In the genomic region with DNA sequence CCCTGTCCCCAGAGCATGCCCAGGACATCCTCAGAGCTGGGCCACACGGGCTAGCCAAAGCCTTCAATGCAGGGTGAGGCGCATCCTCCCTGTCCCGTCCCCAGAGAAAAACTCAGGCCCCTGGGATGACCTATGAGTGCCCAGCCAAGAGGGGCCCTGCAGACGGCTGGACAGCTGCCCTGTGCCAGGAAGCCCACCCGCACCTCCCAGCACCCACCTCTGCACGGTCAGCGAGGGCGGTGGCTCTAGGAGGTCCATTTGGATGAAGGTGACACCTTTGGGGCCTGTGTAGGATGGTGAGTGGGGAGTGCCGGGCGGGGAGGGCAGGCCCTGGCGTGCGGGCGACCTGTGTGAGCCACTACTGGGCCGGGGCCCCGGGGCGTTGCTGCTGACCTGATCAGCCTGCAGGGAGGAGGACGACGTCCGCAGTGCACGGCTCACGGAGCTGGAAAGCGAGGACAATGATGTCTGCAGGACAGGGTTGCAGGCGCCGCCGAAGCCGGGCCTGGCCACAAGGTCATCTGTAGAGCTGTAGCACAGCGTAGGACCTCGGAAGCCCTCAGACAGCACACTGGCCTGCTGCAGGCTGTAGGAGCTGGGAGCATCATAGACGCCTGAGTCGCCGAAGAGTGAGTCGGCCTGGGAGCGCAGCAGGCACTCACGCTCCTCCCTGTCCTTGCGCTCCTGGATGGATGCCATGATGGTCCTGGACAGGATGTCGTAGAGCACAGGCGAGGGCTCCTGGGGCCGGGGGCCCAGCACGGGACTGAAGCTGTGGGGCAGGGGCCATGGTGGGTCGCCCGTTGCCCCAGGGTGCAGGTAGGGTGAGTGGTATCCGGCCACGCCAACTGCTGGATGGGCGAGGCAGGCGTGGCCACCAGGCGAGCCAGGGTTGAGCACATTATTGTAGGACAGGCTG, we compare ENCODE assay signal across 11 cellular contexts.
DNase-seq lines count a peak whose midpoint lies in the region; FAIRE-seq and TF ChIP-seq lines count a peak whose summit lies in the region.
"Had no signal": no experiment of that assay in that cellular context is flagged by ENCODE, and none has a peak within 500 bp of the region (broad histone marks: within the 10 kb centered on the region; RNA-seq: fewer than 3 reads in every experiment).

No MANE protein-coding gene starts in this region.

- H2BK12ac ChIP-seq in neuronal stem cell (ENCODE audit: low read length), result peak overlapping the region; percentile 63

- no peaks in the 10 kb centered on the region for H3K79me1 ChIP-seq in neuronal stem cell (ENCODE audit: low read depth, low read length)

- H3K4me3 ChIP-seq in H7 (ENCODE audit: insufficient read depth, low read depth, low read length) (no peak overlapping the region), bronchial epithelial cell (ENCODE audit: low read depth, low read length) (no peak overlapping the region), neuronal stem cell (ENCODE audit: low read length in 2 of 2) (no peak overlapping the region), transverse colon (no peak overlapping the region)

- H3K27ac Mint-ChIP-seq in type B pancreatic cell, result no peak overlapping the region
- H3K27ac Mint-ChIP-seq: IgD-negative memory B cell had no signal

- H3K4me2 ChIP-seq in neuronal stem cell (ENCODE audit: insufficient read depth, low read length, poor library complexity, severe bottlenecking), result no peak overlapping the region

- H3K4me1 Mint-ChIP-seq in type B pancreatic cell (ENCODE audit: unreplicated experiment), result no peaks in the 10 kb centered on the region

- no peak overlapping the region for H4K91ac ChIP-seq in neuronal stem cell (ENCODE audit: low read depth, low read length, poor library complexity)

- H3K27me3 ChIP-seq in H7 (ENCODE audit: control insufficient read depth, insufficient read depth, low read length) (no peaks in the 10 kb centered on the region), bronchial epithelial cell (ENCODE audit: control insufficient read depth, insufficient read depth, low read length) (no peaks in the 10 kb centered on the region), neuronal stem cell (ENCODE audit: control insufficient read depth in 3 of 3, insufficient read depth in 3 of 3, low read depth in 1 of 3, low read length in 3 of 3) (no peaks in the 10 kb centered on the region), transverse colon (peaks cover 13% of the 10 kb centered on the region)

- H2AK5ac ChIP-seq in neuronal stem cell (ENCODE audit: low read depth, low read length), result no peak overlapping the region

- no peak for TF ChIP-seq CTCF in bronchial epithelial cell (IDR thresholded peaks at IDR 0.05; ENCODE audit: insufficient read depth, low read length, severe bottlenecking)
- no peak for TF ChIP-seq CTCF in type B pancreatic cell (conservative IDR thresholded peaks at IDR 0.05)
- TF ChIP-seq CTCF in transverse colon (IDR thresholded peaks at IDR 0.05), result no peak

- no CpG with 5 or more reads among the region's 46 CpGs for WGBS in neuronal stem cell (ENCODE audit: extremely low coverage in 2 of 2, insufficient read length in 2 of 2, insufficient replicate concordance in 1 of 2), 2 donors
- WGBS in transverse colon (ENCODE audit: low coverage in 1 of 2), 2 donors, result 91% methylated on average over 46 of the region's 46 CpGs; no CpG with 5 or more reads in 1 of the 2 donors

- H2BK15ac ChIP-seq in neuronal stem cell (ENCODE audit: low read length), result no peak overlapping the region

- FAIRE-seq in bronchial epithelial cell (lab: Jason Lieb, UNC), result peak; percentile 50
- FAIRE-seq: RCC 7860 had no signal

- intact Hi-C loops in transverse colon (cut with DNase I; ENCODE audit: low total_unique reads), result no loop called here

- H3K4me1 ChIP-seq in neuronal stem cell (ENCODE audit: control insufficient read depth in 2 of 2, insufficient read depth in 1 of 2, low read depth in 1 of 2, low read length in 2 of 2) (peaks cover 0 to 4% of the 10 kb centered on the region in 2 donors), transverse colon (peaks cover 0 to 14% (median 10%) of the 10 kb centered on the region in 4 donors)

- peak overlapping the region; percentile 50 for H3K9ac ChIP-seq in neuronal stem cell (ENCODE audit: low read depth, low read length, poor library complexity)

- H3K36me3 ChIP-seq in H7 (replicated peaks; ENCODE audit: control insufficient read depth, insufficient read depth, low read length) (no peaks in the 10 kb centered on the region), bronchial epithelial cell (ENCODE audit: control insufficient read depth, insufficient read depth, low read length) (no peaks in the 10 kb centered on the region), neuronal stem cell (replicated peaks in 1 of 2; ENCODE audit: control insufficient read depth in 2 of 2, insufficient read depth in 2 of 2, low read length in 2 of 2) (no peaks in the 10 kb centered on the region), transverse colon (no peaks in the 10 kb centered on the region)

- in situ Hi-C loops in transverse colon (cut with MboI; ENCODE audit: low pct_ligation_motif_present in 1 of 4, low pct_unique_long_range_greater_than_20kb in 1 of 4, low sequenced_read_pairs in 3 of 4), result loop anchor here in 3 of 4 donors (25.0 kb wide), 3 partner anchors 188 to 437 kb away; a partner anchor contains a TSS

- H2AFZ ChIP-seq in neuronal stem cell (ENCODE audit: low read length), result no peak overlapping the region

- TF ChIP-seq EP300 in transverse colon (IDR thresholded peaks at IDR 0.05; ENCODE audit: low read depth), result no peak

- peak overlapping the region; percentile 37 for H3K4ac ChIP-seq in neuronal stem cell (ENCODE audit: low read length)

- peak; percentile 41 for DNase-seq in H7
- no peak for DNase-seq in bronchial epithelial cell (ENCODE audit: low read depth)
- no peak for DNase-seq in neuronal stem cell (ENCODE audit: low spot score)
- DNase-seq in type B pancreatic cell (ENCODE audit: extremely low spot score, unreplicated experiment), result peak; percentile 70
- no peak for DNase-seq in T1000 (lab: John Stamatoyannopoulos, UW)
- no peak for DNase-seq in transverse colon
- no peak for DNase-seq in activated CD4-positive, alpha-beta T cell treated with anti-CD3 and anti-CD28 coated beads for 1 hour
- DNase-seq: NCI-H2029 treated with DMSO at 0.1 percent for 48 hours, NCI-H510A treated with DMSO at 0.1 percent for 48 hours had no signal

- no peaks in the 10 kb centered on the region for H3K27me3 Mint-ChIP-seq in type B pancreatic cell
- H3K27me3 Mint-ChIP-seq: IgD-negative memory B cell had no signal

- H3K27ac ChIP-seq in neuronal stem cell (replicated peaks; ENCODE audit: low read length) (no peak overlapping the region), transverse colon (no peak overlapping the region)

- H4K8ac ChIP-seq in neuronal stem cell (ENCODE audit: low read depth, low read length), result no peak overlapping the region

- no peak overlapping the region for H2BK120ac ChIP-seq in neuronal stem cell (ENCODE audit: low read depth, low read length)

- TF ChIP-seq POLR2A in transverse colon (IDR thresholded peaks at IDR 0.05), result no peak

- H3K4me3 Mint-ChIP-seq in type B pancreatic cell, result peak overlapping the region; percentile 74
- H3K4me3 Mint-ChIP-seq: IgD-negative memory B cell had no signal

- no peak overlapping the region for H3K18ac ChIP-seq in neuronal stem cell (ENCODE audit: low read length)

- no peaks in the 10 kb centered on the region for H3K36me3 Mint-ChIP-seq in type B pancreatic cell
- H3K36me3 Mint-ChIP-seq: IgD-negative memory B cell had no signal

- H3K9me3 ChIP-seq in neuronal stem cell (replicated peaks in 1 of 2; ENCODE audit: control insufficient read depth in 2 of 2, insufficient read depth in 1 of 2, low read depth in 1 of 2, low read length in 2 of 2) (no peaks in the 10 kb centered on the region), transverse colon (no peaks in the 10 kb centered on the region)

- no peaks in the 10 kb centered on the region for H3K9me3 Mint-ChIP-seq in type B pancreatic cell
- H3K9me3 Mint-ChIP-seq: IgD-negative memory B cell had no signal

- no peak overlapping the region for H3K23ac ChIP-seq in neuronal stem cell (ENCODE audit: low read depth, low read length, poor library complexity)

- peak overlapping the region; percentile 5 for H2BK5ac ChIP-seq in neuronal stem cell (ENCODE audit: low read length)

- peak overlapping the region; percentile 21 for H3K14ac ChIP-seq in neuronal stem cell (ENCODE audit: low read length)

Comparison
In these comparisons a context has a peak if more than half of its experiments do, and no peak if none do; other contexts are left out.
1. DNase-seq: peak in H7 (single experiment) and type B pancreatic cell (single experiment); none in bronchial epithelial cell (single experiment), neuronal stem cell (single experiment), T1000 (single experiment), transverse colon (single experiment) and activated CD4-positive, alpha-beta T cell treated with anti-CD3 and anti-CD28 coated beads for 1 hour (single experiment).